Comparison of ENCODE assay signal across 23 cellular contexts in the genomic region with DNA sequence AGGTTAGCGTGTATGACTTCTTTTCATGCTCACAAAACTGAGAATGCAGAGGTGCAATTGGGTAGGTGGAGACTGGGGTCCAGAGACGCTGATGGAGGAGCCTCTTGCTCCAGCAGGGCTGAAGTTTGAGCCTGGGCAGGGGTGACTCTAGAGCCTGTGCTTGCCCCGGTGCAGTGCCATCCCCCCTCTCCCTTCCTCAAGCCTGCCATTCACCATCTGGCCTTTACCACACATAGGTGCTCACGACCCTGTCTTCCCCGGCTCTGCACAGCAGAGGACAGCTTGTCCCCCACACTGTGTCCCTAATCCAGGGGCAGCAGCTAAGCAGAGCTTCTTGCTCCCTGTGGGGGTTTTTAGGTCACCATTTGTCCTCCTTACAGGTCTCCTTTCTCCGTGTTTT.
"Had no signal": no experiment of that assay in that cellular context is flagged by ENCODE, and none has a peak within 500 bp of the region (broad histone marks: within the 10 kb centered on the region; RNA-seq: fewer than 3 reads in every experiment).

No MANE protein-coding gene starts in this region.

- H3K27me3 Mint-ChIP-seq: activated naive CD8-positive, alpha-beta T cell; effector memory CD8-positive, alpha-beta T cell had no signal

- H3K27ac ChIP-seq: cardiac muscle cell, epithelial cell of prostate, foreskin keratinocyte, hepatocyte, suprapubic skin, transverse colon, vagina had no signal

- H3K4me1 Mint-ChIP-seq: activated CD4-positive, alpha-beta T cell treated with anti-CD3 and anti-CD28 coated beads for 36 hours; WTC11 had no signal

- ATAC-seq: activated CD4-positive, alpha-beta T cell treated with anti-CD3 and anti-CD28 coated beads for 36 hours; effector memory CD8-positive, alpha-beta T cell; foreskin keratinocyte; left lobe of liver; WTC11 had no signal

- H3K4me3 Mint-ChIP-seq: activated CD4-positive, alpha-beta T cell treated with anti-CD3 and anti-CD28 coated beads for 36 hours; activated naive CD8-positive, alpha-beta T cell; effector memory CD8-positive, alpha-beta T cell; mesothelial cell of epicardium; nephron progenitor cell; stimulated activated naive CD8-positive, alpha-beta T cell treated with anti-CD3 and anti-CD28 coated beads, Interleukin-15, Interleukin-2, amounts not matched to agents 100 ng/mL and 50 ng/mL, for 24 hours; T-helper 2 cell treated with Interferon-gamma antibody and Interleukin-4, amounts not matched to agents 5 μg/mL and 100 μg/mL, for 36 hours; WTC11 had no signal

- H3K4me3 ChIP-seq: cardiac muscle cell, hepatocyte, lung, suprapubic skin, transverse colon, vagina had no signal

- H3K9me3 Mint-ChIP-seq: effector memory CD8-positive, alpha-beta T cell; stimulated activated naive CD8-positive, alpha-beta T cell treated with anti-CD3 and anti-CD28 coated beads, Interleukin-15, Interleukin-2, amounts not matched to agents 100 ng/mL and 50 ng/mL, for 24 hours had no signal

- H3K79me2 ChIP-seq: hepatocyte had no signal

- H2AFZ ChIP-seq: hepatocyte had no signal

- H3K4me2 ChIP-seq: hepatocyte had no signal

- H3K27me3 ChIP-seq: cardiac muscle cell, foreskin keratinocyte, hepatocyte, suprapubic skin, transverse colon, vagina had no signal

- DNase-seq: activated CD4-positive, alpha-beta T cell treated with anti-CD3 and anti-CD28 coated beads for 36 hours; activated CD4-positive, alpha-beta T cell treated with anti-CD3 and anti-CD28 coated beads, Interleukin-2, amount 50 U/mL, for 48 hours; activated gamma-delta T cell; effector memory CD8-positive, alpha-beta T cell; foreskin keratinocyte; nephron progenitor cell; occipital lobe; stimulated activated CD4-positive, alpha-beta T cell treated with anti-CD3 and anti-CD28 coated beads, Interleukin-12 subunit alpha, Interleukin-12 subunit beta, amount 100 ng/mL, for 4 hours; stimulated activated CD4-positive, alpha-beta T cell treated with anti-CD3 and anti-CD28 coated beads, Interleukin-1b, Interleukin-23, amount 100 ng/mL, for 48 hours; transverse colon had no signal

- H3K27ac Mint-ChIP-seq: activated CD4-positive, alpha-beta T cell treated with anti-CD3 and anti-CD28 coated beads for 36 hours; activated naive CD8-positive, alpha-beta T cell; effector memory CD8-positive, alpha-beta T cell; mesothelial cell of epicardium; progenitor cell of endocrine pancreas; T-helper 2 cell treated with Interferon-gamma antibody and Interleukin-4, amounts not matched to agents 5 μg/mL and 100 μg/mL, for 36 hours; WTC11 had no signal

- H3K36me3 ChIP-seq: cardiac muscle cell had no signal

- H3K4me1 ChIP-seq: foreskin keratinocyte, suprapubic skin, transverse colon, vagina had no signal

- H3K9me3 ChIP-seq: suprapubic skin, transverse colon, vagina had no signal
